Comparison of ENCODE assay signal across 13 cellular contexts in genomic region chr3:183185696-183186095, GRCh38. TPM values are rescaled to one million over a fixed set of nuclear protein-coding genes. Genes with fewer than 3 reads are reported as not detected.
DNase-seq lines count a peak whose midpoint lies in the region; ATAC-seq and TF ChIP-seq lines count a peak whose summit lies in the region.
"Had no signal": no experiment of that assay in that cellular context is flagged by ENCODE, and none has a peak within 500 bp of the region (broad histone marks: within the 10 kb centered on the region; RNA-seq: fewer than 3 reads in every experiment).

No MANE protein-coding gene starts in this region.

- H3K36me3 Mint-ChIP-seq in activated naive CD4-positive, alpha-beta T cell treated with anti-CD3 and anti-CD28 coated beads, Interleukin-2, amount 50 U/mL, for 72 hours = no peaks in the 10 kb centered on the region
- H3K36me3 Mint-ChIP-seq in immature natural killer cell = no peaks in the 10 kb centered on the region

- no peak overlapping the region for H3K4me3 Mint-ChIP-seq in immature natural killer cell

- ATAC-seq in activated naive CD4-positive, alpha-beta T cell treated with anti-CD3 and anti-CD28 coated beads, Interleukin-2, amount 50 U/mL, for 72 hours = peak; percentile 42 to 52
- ATAC-seq in PC-3 (peak; percentile 68), HG02759 (IDR thresholded peaks at IDR 0.05; ENCODE audit: unreplicated experiment) (no peak)
- ATAC-seq: lower lobe of right lung had no signal

- H3F3A ChIP-seq in PC-3 (ENCODE audit: low read length, unreplicated experiment) = no peaks in the 10 kb centered on the region

- H4K20me1 ChIP-seq in PC-3 (ENCODE audit: low read length) = no peaks in the 10 kb centered on the region

- BruUV-seq in PC-3 (replicated peaks; lab: Mats Ljungman, UMichigan) = no TSS peak

- H3K27ac Mint-ChIP-seq in activated naive CD4-positive, alpha-beta T cell treated with anti-CD3 and anti-CD28 coated beads, Interleukin-2, amount 50 U/mL, for 72 hours = peak overlapping the region in 1 of 2 donors; percentile 55
- H3K27ac Mint-ChIP-seq in immature natural killer cell = no peak overlapping the region

- H3K9me3 ChIP-seq in PC-3 (ENCODE audit: low read length) = no peaks in the 10 kb centered on the region
- H3K9me3 ChIP-seq: lower lobe of right lung, upper lobe of left lung had no signal

- H3K27ac ChIP-seq in PC-3 (ENCODE audit: low read length) = peak overlapping the region; percentile 77
- H3K27ac ChIP-seq: lower lobe of right lung had no signal

- peaks cover 25% of the 10 kb centered on the region for H3K4me1 ChIP-seq in PC-3 (ENCODE audit: insufficient read depth, low read length)

- CTCF ChIA-PET in PC-3 (lab: Charles Lee) = interaction anchor here (1.2 to 3.0 kb wide), 4 partner anchors 67 to 199 kb away, joined by 3 to 55 read pairs (median 26); partner anchors contain the start of gene B3GNT5

- no peaks in the 10 kb centered on the region for H3K79me2 ChIP-seq in PC-3 (ENCODE audit: low read length)

- no peaks in the 10 kb centered on the region for H3K9me2 ChIP-seq in PC-3 (replicated peaks; ENCODE audit: low read length)

- intact Hi-C loops in PC-3 (cut with micrococcal nuclease) (loop anchor here (2.0 kb wide), 1 partner anchor 143 kb away; no protein-coding TSS in a partner anchor), head of caudate nucleus (cut with DNase I) (no loop called here)

- TF ChIP-seq CTCF in PC-3 (conservative IDR thresholded peaks at IDR 0.05; ENCODE audit: low read depth, low read length) = no peak
- no peak for TF ChIP-seq CTCF in epithelial cell of proximal tubule (conservative IDR thresholded peaks at IDR 0.05; ENCODE audit: low read depth, low read length)

- no peaks in the 10 kb centered on the region for H3K36me3 ChIP-seq in PC-3 (ENCODE audit: low read depth, low read length)
- H3K36me3 ChIP-seq: lower lobe of right lung, upper lobe of left lung had no signal

- H2AFZ ChIP-seq in PC-3 (ENCODE audit: low read length) = no peak overlapping the region

- POLR2A ChIA-PET in PC-3 (lab: Charles Lee; ENCODE audit: unreplicated experiment) = interaction anchor here (0.9 to 1.0 kb wide), 3 partner anchors 68 to 184 kb away, joined by 3 to 6 read pairs (median 6); partner anchors contain the start of gene B3GNT5

- DNase-seq in activated naive CD4-positive, alpha-beta T cell treated with anti-CD3 and anti-CD28 coated beads, Interleukin-2, amount 50 U/mL, for 72 hours (ENCODE audit: low spot score in 2 of 2) = no peak
- no peak for DNase-seq in activated naive CD4-positive, alpha-beta T cell treated with anti-CD3 and anti-CD28 coated beads, Interleukin-2, amount 50 U/mL, for 16 hours
- DNase-seq in PC-3 = peak; percentile 85
- DNase-seq in epithelial cell of proximal tubule (ENCODE audit: low read depth) = peak; percentile 19
- peak; percentile 40 for DNase-seq in stromal cell of bone marrow (ENCODE audit: low read depth)
- DNase-seq in head of caudate nucleus = no peak
- no peak for DNase-seq in immature natural killer cell
- DNase-seq: activated CD4-positive, CD25-positive, alpha-beta regulatory T cell; lower lobe of right lung; NCI-H2227 treated with DMSO at 0.1 percent for 48 hours; upper lobe of left lung had no signal

- H3K4me3 ChIP-seq in PC-3 (ENCODE audit: low read length) (no peak overlapping the region), epithelial cell of proximal tubule (ENCODE audit: low read depth, low read length) (no peak overlapping the region)
- H3K4me3 ChIP-seq: lower lobe of right lung, upper lobe of left lung had no signal

- no peaks in the 10 kb centered on the region for H3K9me3 Mint-ChIP-seq in activated naive CD4-positive, alpha-beta T cell treated with anti-CD3 and anti-CD28 coated beads, Interleukin-2, amount 50 U/mL, for 72 hours
- H3K9me3 Mint-ChIP-seq in immature natural killer cell = no peaks in the 10 kb centered on the region

- no peaks in the 10 kb centered on the region for H3K27me3 ChIP-seq in PC-3 (ENCODE audit: low read length)
- H3K27me3 ChIP-seq: upper lobe of left lung had no signal

- peaks cover 0 to 3% (median 2%) of the 10 kb centered on the region in 3 donors for H3K27me3 Mint-ChIP-seq in immature natural killer cell (ENCODE audit: low read depth in 3 of 3)

- H3K9ac ChIP-seq in PC-3 (ENCODE audit: low read length) = peak overlapping the region; percentile 56

- H3K4me1 Mint-ChIP-seq in immature natural killer cell = no peaks in the 10 kb centered on the region

- peak overlapping the region; percentile 44 for H3K4me2 ChIP-seq in PC-3 (ENCODE audit: low read length)

RNA-seq across cellular contexts. Expression of gene LAMP3, which starts 23.2 kb away (rescaled TPM):
- 10 to 100 TPM in 1 of 2 donors, 1 to 10 TPM in 1; 6.9 to 16.7 TPM for total RNA-seq in activated naive CD4-positive, alpha-beta T cell treated with anti-CD3 and anti-CD28 coated beads, Interleukin-2, amount 50 U/mL, for 72 hours
- total RNA-seq in PC-3 (2014; rRNA removed) (2.8 and 3.2 TPM in 2 replicates), epithelial cell of proximal tubule (0.92 and 0.94 TPM in 2 replicates)
- under 1 TPM in 2 of 3 donors, not detected in 1; 0.32 to 0.62 TPM for polyA plus RNA-seq in immature natural killer cell
- total RNA-seq: cardiac septum had no signal

Comparison
In these comparisons a context has a peak if more than half of its experiments do, and no peak if none do; other contexts are left out.
1. DNase-seq: peak in PC-3 (single experiment), epithelial cell of proximal tubule (single experiment) and stromal cell of bone marrow (single experiment); none in activated naive CD4-positive, alpha-beta T cell treated with anti-CD3 and anti-CD28 coated beads, Interleukin-2, amount 50 U/mL, for 72 hours (0 of 2), activated naive CD4-positive, alpha-beta T cell treated with anti-CD3 and anti-CD28 coated beads, Interleukin-2, amount 50 U/mL, for 16 hours (single experiment), head of caudate nucleus (0 of 42) and immature natural killer cell (0 of 3).